1 cellular context compared by ENCODE assay signal in genomic region chr1:31782066-31782762, GRCh38.
TF ChIP-seq lines count a peak whose summit lies in the region.

No MANE protein-coding gene starts in this region.

TF ChIP-seq in SK-N-SH treated with all-trans-retinoic acid at 6 μM for 48 hours, 23 proteins besides CTCF, POLR2A, EP300 and RAD21 (continued from another document):
- TF ChIP-seq TSHZ2 (CRISPR knock-in tag; IDR thresholded peaks at IDR 0.05) (no peak), TOX (CRISPR knock-in tag; IDR thresholded peaks at IDR 0.05; ENCODE audit: borderline replicate concordance) (no peak), RARB (CRISPR knock-in tag; IDR thresholded peaks at IDR 0.05) (no peak), ZNF8 (CRISPR knock-in tag; IDR thresholded peaks at IDR 0.05) (no peak), ZNF565 (CRISPR knock-in tag; conservative IDR thresholded peaks at IDR 0.05; ENCODE audit: low read depth) (no peak), ZC3H10 (CRISPR knock-in tag; IDR thresholded peaks at IDR 0.05) (no peak), ISL1 (CRISPR knock-in tag; IDR thresholded peaks at IDR 0.05) (no peak), CSDC2 (CRISPR knock-in tag; IDR thresholded peaks at IDR 0.05) (no peak), ARNTL (CRISPR knock-in tag; IDR thresholded peaks at IDR 0.05; ENCODE audit: borderline replicate concordance, low read depth) (no peak), POU6F1 (CRISPR knock-in tag; IDR thresholded peaks at IDR 0.05; ENCODE audit: borderline replicate concordance, low read depth) (no peak), ZFP3 (CRISPR knock-in tag; IDR thresholded peaks at IDR 0.05) (no peak), TCF4 (CRISPR knock-in tag; IDR thresholded peaks at IDR 0.05; ENCODE audit: borderline replicate concordance) (no peak), SNAI2 (CRISPR knock-in tag; IDR thresholded peaks at IDR 0.05) (no peak), PPARA (CRISPR knock-in tag; IDR thresholded peaks at IDR 0.05; ENCODE audit: borderline replicate concordance) (no peak), ESRRG (CRISPR knock-in tag; IDR thresholded peaks at IDR 0.05) (no peak)
